ENCODE assay signal across 8 cellular contexts in genomic region chr5:159916841-159917761, GRCh38. TPM values are rescaled to one million over a fixed set of nuclear protein-coding genes. Genes with fewer than 3 reads are reported as not detected.
A peak's percentile ranks its signal among the peaks of the same experiment; 100 is the strongest.
DNase-seq lines count a peak whose midpoint lies in the region; ATAC-seq, FAIRE-seq and TF ChIP-seq lines count a peak whose summit lies in the region.

No MANE protein-coding gene starts in this region.

- no peaks in the 10 kb centered on the region for H3K36me3 Mint-ChIP-seq in activated T-cell treated with anti-CD3 and anti-CD28 coated beads, Interleukin-2, amount 50 U/mL, for 24 hours (ENCODE audit: low read depth)

- ATAC-seq in lower lobe of right lung (no peak), sciatic nerve (no peak)

- peaks cover 15% of the 10 kb centered on the region for H3K4me1 ChIP-seq in lower lobe of right lung
- peaks cover 0 to 18% (median 7%) of the 10 kb centered on the region in 4 donors for H3K4me1 ChIP-seq in transverse colon

- no peaks in the 10 kb centered on the region for H3K9me3 Mint-ChIP-seq in activated T-cell treated with anti-CD3 and anti-CD28 coated beads, Interleukin-2, amount 50 U/mL, for 24 hours

- intact Hi-C loops in lower lobe of right lung (cut with DNase I) = no loop called here
- intact Hi-C loops in transverse colon (cut with DNase I; ENCODE audit: low total_unique reads) = no loop called here
- intact Hi-C loops in sciatic nerve (cut with DNase I) = no loop called here

- no peak for TF ChIP-seq POLR2A in transverse colon (IDR thresholded peaks at IDR 0.05)

- H3K27me3 ChIP-seq in bronchial epithelial cell (ENCODE audit: control insufficient read depth, insufficient read depth, low read length) (no peaks in the 10 kb centered on the region), lower lobe of right lung (ENCODE audit: low read depth) (peaks cover 4% of the 10 kb centered on the region), transverse colon (peaks cover 19% of the 10 kb centered on the region)

- in situ Hi-C loops in transverse colon (cut with MboI; ENCODE audit: low pct_ligation_motif_present in 1 of 4, low pct_unique_long_range_greater_than_20kb in 1 of 4, low sequenced_read_pairs in 3 of 4) = loop anchor here in 1 of 4 donors (10.0 kb wide), 1 partner anchor 472 kb away; no protein-coding TSS in a partner anchor

- H3K27me3 Mint-ChIP-seq in activated T-cell treated with anti-CD3 and anti-CD28 coated beads, Interleukin-2, amount 50 U/mL, for 24 hours = peaks cover 66% of the 10 kb centered on the region

- 80 to 91% methylated on average over 5 to 31 of the region's 36 CpGs for WGBS in transverse colon (ENCODE audit: low coverage in 1 of 2), 2 donors

- H3K27ac Mint-ChIP-seq in activated T-cell treated with anti-CD3 and anti-CD28 coated beads, Interleukin-2, amount 50 U/mL, for 24 hours = no peak overlapping the region

- peaks cover 8% of the 10 kb centered on the region for H3K4me1 Mint-ChIP-seq in activated T-cell treated with anti-CD3 and anti-CD28 coated beads, Interleukin-2, amount 50 U/mL, for 24 hours (ENCODE audit: low read depth)

- H3K4me3 ChIP-seq in bronchial epithelial cell (ENCODE audit: low read depth, low read length) (peak overlapping the region; percentile 27), lower lobe of right lung (peak overlapping the region; percentile 50), transverse colon (peak overlapping the region in 2 of 4 donors; percentile 45 to 52)

- H3K27ac ChIP-seq in lower lobe of right lung (peak overlapping the region; percentile 41), transverse colon (peak overlapping the region in 3 of 4 donors; percentile 5 to 24 (median 7))

- FAIRE-seq in bronchial epithelial cell (lab: Jason Lieb, UNC) = no peak
- no peak for FAIRE-seq in frontal cortex (lab: Jason Lieb, UNC)

- peak overlapping the region; percentile 32 for H3K4me3 Mint-ChIP-seq in activated T-cell treated with anti-CD3 and anti-CD28 coated beads, Interleukin-2, amount 50 U/mL, for 24 hours

- no peak for DNase-seq in activated T-cell treated with anti-CD3 and anti-CD28 coated beads, Interleukin-2, amount 50 U/mL, for 24 hours
- no peak for DNase-seq in activated T-cell treated with anti-CD3 and anti-CD28 coated beads, Interleukin-2, amount 50 U/mL, for 1 hour
- DNase-seq in bronchial epithelial cell (ENCODE audit: low read depth) (no peak), lower lobe of right lung (no peak), transverse colon (no peak), frontal cortex (ENCODE audit: low spot score in 2 of 2) (no peak), NCI-H748 (lab: John Stamatoyannopoulos, UW; ENCODE audit: unreplicated experiment) (no peak), sciatic nerve (ENCODE audit: low spot score) (no peak)

- no peak for TF ChIP-seq EP300 in transverse colon (IDR thresholded peaks at IDR 0.05; ENCODE audit: low read depth)

- H3K36me3 ChIP-seq in bronchial epithelial cell (ENCODE audit: control insufficient read depth, insufficient read depth, low read length) (no peaks in the 10 kb centered on the region), lower lobe of right lung (no peaks in the 10 kb centered on the region), transverse colon (no peaks in the 10 kb centered on the region)

- TF ChIP-seq CTCF in bronchial epithelial cell (IDR thresholded peaks at IDR 0.05; ENCODE audit: insufficient read depth, low read length, severe bottlenecking) (no peak), lower lobe of right lung (IDR thresholded peaks at IDR 0.05) (no peak), transverse colon (IDR thresholded peaks at IDR 0.05) (no peak)

- H3K9me3 ChIP-seq in lower lobe of right lung (no peaks in the 10 kb centered on the region), transverse colon (no peaks in the 10 kb centered on the region)

RNA-seq across cellular contexts. Expression of gene ADRA1B, which starts 0.8 kb away (rescaled TPM):
- total RNA-seq in bronchial epithelial cell = under 0.01 TPM in 1 of 2 replicates, not detected in the other
- total RNA-seq in lower lobe of right lung = 3.8 TPM
- total RNA-seq in transverse colon = 1 to 10 TPM; 2.9 to 9.0 (median 5.0) TPM
- 1.2 TPM for total RNA-seq in frontal cortex
- 1.6 TPM for total RNA-seq in sciatic nerve
